Comparison of ENCODE assay signal across 21 cellular contexts in the genomic region with DNA sequence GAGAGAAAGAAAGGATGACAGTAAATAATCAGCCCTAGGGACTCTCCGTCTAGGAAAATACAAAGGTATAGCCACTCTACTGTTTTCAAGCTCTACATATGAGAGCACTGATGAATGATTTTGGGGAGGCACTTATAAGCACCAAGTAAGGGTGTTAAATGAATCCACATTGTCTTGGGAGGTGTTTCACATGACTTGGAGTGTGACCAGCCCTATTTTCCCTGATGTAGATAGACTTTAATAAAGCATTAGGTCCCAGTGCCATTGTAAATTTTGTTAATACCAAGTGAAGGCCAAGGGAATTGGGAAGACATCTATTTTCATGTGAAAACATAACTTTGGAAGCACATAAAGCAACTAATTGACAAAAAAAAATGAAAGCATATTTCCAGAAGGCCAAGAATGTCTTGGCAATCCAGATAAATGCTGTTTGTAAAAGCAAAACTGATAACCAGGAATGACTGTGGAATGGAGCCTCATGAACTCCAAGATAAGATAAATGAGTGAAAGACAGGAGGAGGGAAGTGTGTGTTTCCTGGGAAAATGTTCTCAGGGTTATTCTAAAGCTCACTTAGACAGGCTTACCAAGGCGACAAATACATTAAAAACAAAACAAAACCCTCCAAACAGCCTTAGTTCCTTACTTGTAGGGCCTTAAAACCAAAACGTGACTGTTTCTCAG.
DNase-seq lines count a peak whose midpoint lies in the region; ATAC-seq, FAIRE-seq and TF ChIP-seq lines count a peak whose summit lies in the region.
"Had no signal": no experiment of that assay in that cellular context is flagged by ENCODE, and none has a peak within 500 bp of the region (broad histone marks: within the 10 kb centered on the region; RNA-seq: fewer than 3 reads in every experiment).

No MANE protein-coding gene starts in this region.

- H4K20me1 ChIP-seq in BLaER1 treated with 17β-estradiol and CSF1 and Interleukin-3, amounts not matched to agents 10 nM and 100 nM, result no peaks in the 10 kb centered on the region

- TF ChIP-seq CTCF in VCaP (conservative IDR thresholded peaks at IDR 0.05) (no peak), pancreas (IDR thresholded peaks at IDR 0.05) (no peak), kidney (IDR thresholded peaks at IDR 0.05; ENCODE audit: borderline replicate concordance, extremely low read depth, insufficient read depth) (no peak)

- DNase-seq in left ventricle myocardium superior (no peak), pancreas (no peak), kidney (no peak), pons (ENCODE audit: low spot score) (no peak)
- DNase-seq: activated CD4-positive, alpha-beta T cell treated with anti-CD3 and anti-CD28 coated beads, Interleukin-2, amount 50 U/mL, for 1 hour; HCEC 1CT; hypothalamus; mammary epithelial cell; NCI-H1048; NCI-H2029; NCI-H446; right lobe of liver; stimulated activated naive CD4-positive, alpha-beta T cell treated with Interleukin-2 at 50 U/mL for 16 hours had no signal

- H3K4me3 ChIP-seq in BLaER1 treated with 17β-estradiol and CSF1 and Interleukin-3, amounts not matched to agents 10 nM and 100 nM, result no peak overlapping the region
- H3K4me3 ChIP-seq in pancreas (no peak overlapping the region), kidney (ENCODE audit: low read length in 2 of 2) (no peak overlapping the region)
- H3K4me3 ChIP-seq: ascending aorta, right lobe of liver had no signal

- 39 to 41% methylated on average over 3 of the region's 3 CpGs for WGBS in pancreas, 2 donors

- ATAC-seq in left ventricle myocardium superior (peak; percentile 5), pancreas (peak; percentile 13 to 59 (median 28)), GM21360 (IDR thresholded peaks at IDR 0.05; ENCODE audit: unreplicated experiment) (no peak), GM21576 (IDR thresholded peaks at IDR 0.05; ENCODE audit: unreplicated experiment) (no peak)
- ATAC-seq: activated naive CD4-positive, alpha-beta T cell treated with anti-CD3 and anti-CD28 coated beads, Interleukin-2, amount 50 U/mL, for 72 hours had no signal

- H3K4me1 ChIP-seq in BLaER1 treated with 17β-estradiol and CSF1 and Interleukin-3, amounts not matched to agents 10 nM and 100 nM, result peaks cover 0 to 10% (median 8%) of the 10 kb centered on the region in 10 experiments; a peak in 18 of 20 replicates
- H3K4me1 ChIP-seq in pancreas (peaks cover 19 to 41% (median 39%) of the 10 kb centered on the region in 3 donors), kidney (ENCODE audit: control insufficient read depth in 1 of 2, insufficient read depth in 1 of 2, low read depth in 1 of 2, low read length in 2 of 2) (peaks cover 13 to 30% of the 10 kb centered on the region in 2 donors)

- H3K9ac ChIP-seq in BLaER1 treated with 17β-estradiol and CSF1 and Interleukin-3, amounts not matched to agents 10 nM and 100 nM, result no peak overlapping the region
- no peak overlapping the region for H3K9ac ChIP-seq in kidney (ENCODE audit: low read length in 2 of 2)

- H3K27ac ChIP-seq in BLaER1 treated with 17β-estradiol and CSF1 and Interleukin-3, amounts not matched to agents 10 nM and 100 nM, result no peak overlapping the region
- H3K27ac ChIP-seq in VCaP (peak overlapping the region; percentile 97), pancreas (peak overlapping the region; percentile 13 to 89 (median 62)), kidney (ENCODE audit: low read depth in 2 of 2, low read length in 2 of 2) (peak overlapping the region in 1 of 2 donors; percentile 26)
- H3K27ac ChIP-seq: ascending aorta had no signal

- no peaks in the 10 kb centered on the region for H3K36me3 ChIP-seq in BLaER1 treated with 17β-estradiol and CSF1 and Interleukin-3, amounts not matched to agents 10 nM and 100 nM
- H3K36me3 ChIP-seq in pancreas (no peaks in the 10 kb centered on the region), kidney (ENCODE audit: control insufficient read depth in 1 of 2, insufficient read depth in 2 of 2, low read length in 2 of 2) (peaks cover 13 to 22% of the 10 kb centered on the region in 2 donors)
- H3K36me3 ChIP-seq: ascending aorta had no signal

- no peaks in the 10 kb centered on the region for H3K27me3 ChIP-seq in BLaER1 treated with 17β-estradiol and CSF1 and Interleukin-3, amounts not matched to agents 10 nM and 100 nM
- no peaks in the 10 kb centered on the region for H3K27me3 ChIP-seq in pancreas
- H3K27me3 ChIP-seq: ascending aorta, right lobe of liver had no signal

- FAIRE-seq in pancreas (lab: Jason Lieb, UNC) (no peak), kidney (lab: Jason Lieb, UNC) (no peak)
- FAIRE-seq: frontal cortex, islet of Langerhans had no signal

- H3K9me3 ChIP-seq in BLaER1 treated with 17β-estradiol and CSF1 and Interleukin-3, amounts not matched to agents 10 nM and 100 nM (replicated peaks in 1 of 11), result no peaks in the 10 kb centered on the region
- no peaks in the 10 kb centered on the region for H3K9me3 ChIP-seq in pancreas
- H3K9me3 ChIP-seq in kidney (ENCODE audit: control insufficient read depth in 1 of 2, low read length in 2 of 2), result no peaks in the 10 kb centered on the region
- H3K9me3 ChIP-seq: ascending aorta, right lobe of liver had no signal

- intact Hi-C loops in left ventricle myocardium superior (cut with micrococcal nuclease), result no loop called here
- intact Hi-C loops in pancreas (cut with DNase I), result no loop called here
- intact Hi-C loops in kidney (cut with DNase I), result no loop called here

- H3K4me2 ChIP-seq in BLaER1 treated with 17β-estradiol and CSF1 and Interleukin-3, amounts not matched to agents 10 nM and 100 nM, result peak overlapping the region in 9 of 11 experiments; percentile 10 to 55 (median 43); a peak in 12 of 22 replicates

Comparison
In these comparisons a context has a peak if more than half of its experiments do, and no peak if none do; other contexts are left out.
1. H3K27ac ChIP-seq: peak in VCaP (single experiment) and pancreas (4 of 4); none in BLaER1 treated with 17β-estradiol and CSF1 and Interleukin-3, amounts not matched to agents 10 nM and 100 nM (0 of 11).
2. ATAC-seq: peak in left ventricle myocardium superior (single experiment) and pancreas (4 of 4); none in GM21360 (single experiment) and GM21576 (single experiment).